ENCODE assay signal across 8 cellular contexts in the genomic region with DNA sequence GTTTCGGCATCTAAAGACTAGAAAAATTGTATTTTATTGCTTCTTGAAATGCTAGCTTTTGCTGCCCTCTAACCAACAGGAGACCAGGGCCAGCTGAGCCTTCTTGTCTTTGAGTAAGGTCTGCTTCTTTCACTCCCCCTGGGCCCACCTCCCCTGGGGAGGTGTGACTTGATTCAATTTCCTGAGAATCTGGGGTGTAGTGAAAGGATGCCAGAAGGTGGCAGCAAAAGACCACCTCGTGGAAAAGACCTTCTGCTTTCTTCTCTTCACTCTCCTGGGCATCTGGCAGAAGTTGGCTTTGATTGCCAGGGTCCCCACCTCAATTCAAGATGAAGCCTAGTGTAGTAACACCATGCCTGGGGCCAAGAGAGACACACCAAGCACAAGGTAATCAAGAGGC.
DNase-seq lines count a peak whose midpoint lies in the region; ATAC-seq and TF ChIP-seq lines count a peak whose summit lies in the region.

No MANE protein-coding gene starts in this region.

- no peak overlapping the region for H3K9ac ChIP-seq in IMR-90 (ENCODE audit: low read depth, low read length)

- POLR2A ChIA-PET in CD8-positive, alpha-beta T cell (lab: Charles Lee): no interaction called here
- POLR2A ChIA-PET in IMR-90 (lab: Charles Lee; ENCODE audit: unreplicated experiment): no interaction called here

- no peak overlapping the region for H3K4me3 ChIP-seq in CD8-positive, alpha-beta T cell (ENCODE audit: low read depth, low read length)
- H3K4me3 ChIP-seq in IMR-90 (ENCODE audit: insufficient read depth, low read depth, low read length) (no peak overlapping the region), SJSA1 (no peak overlapping the region)

- no peaks in the 10 kb centered on the region for H3K9me3 Mint-ChIP-seq in CD8-positive, alpha-beta T cell
- no peaks in the 10 kb centered on the region for H3K9me3 Mint-ChIP-seq in brain

- peaks cover 4% of the 10 kb centered on the region for H3K4me1 Mint-ChIP-seq in CD8-positive, alpha-beta T cell (ENCODE audit: low read depth)
- H3K4me1 Mint-ChIP-seq in brain: peaks cover 29% of the 10 kb centered on the region

- no CpG with 5 or more reads among the region's 2 CpGs for WGBS in IMR-90 (ENCODE audit: extremely low coverage in 2 of 2, insufficient read length in 1 of 2), 2 experiments

- intact Hi-C loops in CD8-positive, alpha-beta T cell (cut with DNase I, micrococcal nuclease): loop anchor here (1.0 to 10.0 kb wide), 7 partner anchors 191 to 2002 kb away; no protein-coding TSS in a partner anchor
- intact Hi-C loops in IMR-90 (cut with micrococcal nuclease): loop anchor here (1.0 to 10.0 kb wide), 6 partner anchors 191 to 2002 kb away; a partner anchor contains a TSS

- TF ChIP-seq RAD21 in IMR-90 (IDR thresholded peaks at IDR 0.05; ENCODE audit: low read length): peak; percentile 56

- no peaks in the 10 kb centered on the region for H3K79me1 ChIP-seq in IMR-90 (ENCODE audit: low read depth in 1 of 2, low read length in 2 of 2)

- no peak overlapping the region for H2BK20ac ChIP-seq in IMR-90 (ENCODE audit: low read depth, low read length)

- DNase-seq in CD8-positive, alpha-beta T cell: peak in 6 of 7 experiments; percentile 0 to 58 (median 18)
- DNase-seq in IMR-90 (peak; percentile 2), SJSA1 (ENCODE audit: low read depth in 1 of 2, low spot score in 2 of 2) (peak; percentile 18 to 23), islet precursor cell (peak; percentile 75)
- peak; percentile 13 for DNase-seq in stimulated activated CD4-positive, alpha-beta T cell treated with anti-CD3 and anti-CD28 coated beads, Interleukin-4, amount 100 ng/mL, for 48 hours (ENCODE audit: low read depth in 2 of 2)

- no TSS peak for BruUV-seq in IMR-90 (replicated peaks; lab: Mats Ljungman, UMichigan)

- H2BK5ac ChIP-seq in IMR-90 (ENCODE audit: low read depth, low read length, poor library complexity, severe bottlenecking): no peak overlapping the region

- no peak overlapping the region for H4K5ac ChIP-seq in IMR-90 (ENCODE audit: low read depth, low read length)

- H3K56ac ChIP-seq in IMR-90 (ENCODE audit: extremely low read depth, insufficient read depth, low read length): no peak overlapping the region

- no peak overlapping the region for H3K14ac ChIP-seq in IMR-90 (replicated peaks; ENCODE audit: low read depth, low read length)

- H3K36me3 Mint-ChIP-seq in CD8-positive, alpha-beta T cell: no peaks in the 10 kb centered on the region
- no peaks in the 10 kb centered on the region for H3K36me3 Mint-ChIP-seq in brain

- H3K23ac ChIP-seq in IMR-90 (ENCODE audit: low read depth, low read length): no peak overlapping the region

- TF ChIP-seq POLR2A in IMR-90 (IDR thresholded peaks at IDR 0.05; ENCODE audit: low read depth, low read length): no peak

- H4K20me1 ChIP-seq in IMR-90 (ENCODE audit: insufficient read depth, low read length): no peaks in the 10 kb centered on the region

- no peak overlapping the region for H3K18ac ChIP-seq in IMR-90 (ENCODE audit: low read depth, low read length)

- no peak overlapping the region for H2AK5ac ChIP-seq in IMR-90 (ENCODE audit: low read depth, low read length)

- H3K27me3 ChIP-seq in CD8-positive, alpha-beta T cell (ENCODE audit: insufficient read depth, low read length): no peaks in the 10 kb centered on the region
- H3K27me3 ChIP-seq in IMR-90 (ENCODE audit: control insufficient read depth, insufficient read depth, low read length): no peaks in the 10 kb centered on the region; the same call in 1 of the 2 replicates
- H3K27me3 ChIP-seq in SJSA1 (replicated peaks): no peaks in the 10 kb centered on the region

- no peaks in the 10 kb centered on the region for H3K9me3 ChIP-seq in CD8-positive, alpha-beta T cell (ENCODE audit: low read length)
- H3K9me3 ChIP-seq in IMR-90 (ENCODE audit: control insufficient read depth, insufficient read depth, low read length) (no peaks in the 10 kb centered on the region), SJSA1 (replicated peaks) (no peaks in the 10 kb centered on the region)

- in situ Hi-C loops in IMR-90 (cut with MboI; ENCODE audit: low sequenced_read_pairs): loop anchor here (5.0 to 10.0 kb wide), 2 partner anchors 193 to 1775 kb away; no protein-coding TSS in a partner anchor

- dilution Hi-C loops in IMR-90 (cut with HindIII; ENCODE audit: low sequenced_read_pairs, unreplicated experiment): no loop called here

- no peak for ATAC-seq in CD8-positive, alpha-beta T cell
- ATAC-seq in IMR-90 (ENCODE audit: low read depth) (0 out of 2 replicates have a peak, but pooled peaks have one; percentile 35), HG03175 (IDR thresholded peaks at IDR 0.05; ENCODE audit: unreplicated experiment) (no peak), GM21390 (IDR thresholded peaks at IDR 0.05; ENCODE audit: unreplicated experiment) (no peak)

- H3K4ac ChIP-seq in IMR-90 (ENCODE audit: low read depth, low read length): no peak overlapping the region

- no peak overlapping the region for H2AK9ac ChIP-seq in IMR-90 (replicated peaks; ENCODE audit: low read depth, low read length, poor library complexity)

- no peak overlapping the region for H4K8ac ChIP-seq in IMR-90 (ENCODE audit: low read depth in 2 of 2, low read length in 2 of 2)

- TF ChIP-seq CTCF in CD8-positive, alpha-beta T cell (IDR thresholded peaks at IDR 0.05): no peak
- peak; percentile 37 for TF ChIP-seq CTCF in IMR-90 (conservative IDR thresholded peaks at IDR 0.05; ENCODE audit: low read depth, low read length)
- peak; percentile 89 for TF ChIP-seq CTCF in brain (conservative IDR thresholded peaks at IDR 0.05)

- no peak overlapping the region for H2BK120ac ChIP-seq in IMR-90 (ENCODE audit: low read depth, low read length)

- no peak overlapping the region for H4K91ac ChIP-seq in IMR-90 (ENCODE audit: insufficient read depth, low read depth, low read length)

- H3K9me1 ChIP-seq in IMR-90 (ENCODE audit: insufficient read depth, low read length): no peaks in the 10 kb centered on the region

- no peak overlapping the region for H3K4me2 ChIP-seq in IMR-90 (ENCODE audit: low read depth, low read length)

- no peak overlapping the region for H2AFZ ChIP-seq in IMR-90 (replicated peaks; ENCODE audit: low read length, poor library complexity)

- no peaks in the 10 kb centered on the region for H3K36me3 ChIP-seq in CD8-positive, alpha-beta T cell (ENCODE audit: insufficient read depth, low read length)
- no peaks in the 10 kb centered on the region for H3K36me3 ChIP-seq in IMR-90 (ENCODE audit: control insufficient read depth, insufficient read depth, low read length)
- H3K36me3 ChIP-seq in SJSA1: no peaks in the 10 kb centered on the region

- CTCF ChIA-PET in CD8-positive, alpha-beta T cell (lab: Charles Lee): interaction anchor here (0.9 to 2.7 kb wide), 8 partner anchors 176 to 1795 kb away, joined by 3 to 19 read pairs (median 4); no protein-coding TSS in a partner anchor
- CTCF ChIA-PET in IMR-90 (lab: Yijun Ruan, JAX): no interaction called here

- H3K4me3 Mint-ChIP-seq in CD8-positive, alpha-beta T cell: no peak overlapping the region
- no peak overlapping the region for H3K4me3 Mint-ChIP-seq in brain

- no peak overlapping the region for H2BK15ac ChIP-seq in IMR-90 (ENCODE audit: low read depth, low read length)

- H3K4me1 ChIP-seq in CD8-positive, alpha-beta T cell (ENCODE audit: insufficient read depth, low read length): peaks cover 4% of the 10 kb centered on the region
- H3K4me1 ChIP-seq in IMR-90 (ENCODE audit: control insufficient read depth, insufficient read depth, low read length) (no peaks in the 10 kb centered on the region), SJSA1 (replicated peaks) (no peaks in the 10 kb centered on the region)

- no peaks in the 10 kb centered on the region for H3K27me3 Mint-ChIP-seq in CD8-positive, alpha-beta T cell (ENCODE audit: low read depth)
- peaks cover 3% of the 10 kb centered on the region for H3K27me3 Mint-ChIP-seq in brain

- H3K27ac Mint-ChIP-seq in CD8-positive, alpha-beta T cell: no peak overlapping the region
- H3K27ac Mint-ChIP-seq in brain: peak overlapping the region in 1 of 5 experiments; percentile 67

- H3K27ac ChIP-seq in CD8-positive, alpha-beta T cell (ENCODE audit: low read depth, low read length): no peak overlapping the region
- no peak overlapping the region for H3K27ac ChIP-seq in IMR-90 (ENCODE audit: insufficient read depth, low read length)
- no peak overlapping the region for H3K27ac ChIP-seq in SJSA1

TF ChIP-seq in IMR-90, 13 proteins besides CTCF, POLR2A, EP300 and RAD21:
- TF ChIP-seq MXI1 (IDR thresholded peaks at IDR 0.05; ENCODE audit: borderline replicate concordance, low read depth, low read length): no peak
- peak; percentile 45; the same call in 1 of the 2 replicates for TF ChIP-seq SMC3 (IDR thresholded peaks at IDR 0.05; ENCODE audit: low read depth, low read length)

Comparison
In these comparisons a context has a peak if more than half of its experiments do, and no peak if none do; other contexts are left out.
1. DNase-seq: peak in every context shown above with its lines; median percentile 75 in islet precursor cell; 20 in SJSA1; 18 in CD8-positive, alpha-beta T cell; 13 in stimulated activated CD4-positive, alpha-beta T cell treated with anti-CD3 and anti-CD28 coated beads, Interleukin-4, amount 100 ng/mL, for 48 hours; 2 in IMR-90.